Comparison of ENCODE assay signal across 1 cellular context in the genomic region with DNA sequence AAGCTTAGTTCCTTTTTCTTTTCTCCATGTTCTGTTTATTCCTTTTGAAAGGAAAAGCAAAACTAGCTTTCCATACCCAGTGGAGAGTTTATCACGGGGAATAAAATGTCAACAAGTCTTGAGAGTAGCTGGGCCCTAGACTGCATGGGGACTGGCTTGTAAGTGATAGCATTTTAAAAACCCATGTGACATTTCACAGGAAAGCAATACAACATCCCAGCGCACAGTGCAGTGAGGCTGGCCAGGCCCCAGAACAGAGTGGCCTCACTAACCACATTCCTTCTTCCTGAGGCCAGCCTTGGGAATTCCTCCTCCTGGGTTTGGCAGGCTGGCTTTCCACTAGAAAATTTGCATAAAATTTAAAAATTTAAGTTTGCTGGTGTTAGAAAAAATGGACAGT.
TF ChIP-seq lines count a peak whose summit lies in the region.

No MANE protein-coding gene starts in this region.

TF ChIP-seq in WTC11, 78 proteins besides CTCF, POLR2A, EP300 and RAD21 (continued from another document):
- no peak for TF ChIP-seq PREB (CRISPR knock-in tag; IDR thresholded peaks at IDR 0.05; ENCODE audit: borderline replicate concordance)
- no peak for TF ChIP-seq IRF2 (CRISPR knock-in tag; IDR thresholded peaks at IDR 0.05; ENCODE audit: borderline replicate concordance, low read depth)
- TF ChIP-seq, protein P1, sequence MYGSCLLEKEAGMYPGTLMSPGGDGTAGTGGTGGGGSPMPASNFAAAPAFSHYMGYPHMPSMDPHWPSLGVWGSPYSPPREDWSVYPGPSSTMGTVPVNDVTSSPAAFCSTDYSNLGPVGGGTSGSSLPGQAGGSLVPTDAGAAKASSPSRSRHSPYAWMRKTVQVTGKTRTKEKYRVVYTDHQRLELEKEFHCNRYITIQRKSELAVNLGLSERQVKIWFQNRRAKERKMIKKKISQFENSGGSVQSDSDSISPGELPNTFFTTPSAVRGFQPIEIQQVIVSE (CRISPR knock-in tag; IDR thresholded peaks at IDR 0.05; ENCODE audit: borderline replicate concordance): no peak
- TF ChIP-seq SOX15 (CRISPR knock-in tag; IDR thresholded peaks at IDR 0.05): no peak
- no peak for TF ChIP-seq GRHL2 (CRISPR knock-in tag; IDR thresholded peaks at IDR 0.05; ENCODE audit: insufficient replicate concordance, severe bottlenecking)
- no peak for TF ChIP-seq HMGA2 (CRISPR knock-in tag; IDR thresholded peaks at IDR 0.05)
- TF ChIP-seq TEAD4 (CRISPR knock-in tag; IDR thresholded peaks at IDR 0.05): no peak
- TF ChIP-seq OVOL2 (CRISPR knock-in tag; IDR thresholded peaks at IDR 0.05; ENCODE audit: borderline replicate concordance): no peak
